Comparison of ENCODE assay signal across 26 cellular contexts in genomic region chr16:72300892-72301291, GRCh38.
A peak's percentile ranks its signal among the peaks of the same experiment; 100 is the strongest.
DNase-seq lines count a peak whose midpoint lies in the region; ATAC-seq and TF ChIP-seq lines count a peak whose summit lies in the region.
"Had no signal": no experiment of that assay in that cellular context is flagged by ENCODE, and none has a peak within 500 bp of the region (broad histone marks: within the 10 kb centered on the region; RNA-seq: fewer than 3 reads in every experiment).

No MANE protein-coding gene starts in this region.

- H2AFZ ChIP-seq in neural cell (ENCODE audit: low read depth, low read length), result peak overlapping the region; percentile 22
- H2AFZ ChIP-seq: GM23248 had no signal

- peak overlapping the region; percentile 53 for H3K4me3 ChIP-seq in neural cell (ENCODE audit: low read length)
- H3K4me3 ChIP-seq: esophagus squamous epithelium, gastrocnemius medialis, GM23248, lung, spleen had no signal

- no peaks in the 10 kb centered on the region for H3K27me3 Mint-ChIP-seq in WTC11 (ENCODE audit: low read depth)
- H3K27me3 Mint-ChIP-seq: stimulated activated memory B cell treated with anti-CD40 and anti-IgM and Interleukin-4, amounts not matched to agents 10 μg/mL and 1 μg/mL and 100 μg/mL, for 72 hours had no signal

- intact Hi-C loops in Right ventricle myocardium inferior (cut with DNase I), result no loop called here

- ATAC-seq in Right ventricle myocardium inferior (no peak), WTC11 (no peak)
- ATAC-seq: activated T-cell treated with anti-CD3 and anti-CD28 coated beads, Interleukin-2, amount 50 U/mL, for 72 hours; gastrocnemius medialis; stimulated activated memory B cell treated with anti-CD40 and anti-IgM and Interleukin-4, amounts not matched to agents 10 μg/mL and 1 μg/mL and 100 μg/mL, for 72 hours had no signal

- peak; percentile 45 for DNase-seq in COLO668 (lab: John Stamatoyannopoulos, UW; ENCODE audit: unreplicated experiment)
- peak; percentile 54 for DNase-seq in NCI-H1105 treated with DMSO at 0.1 percent for 48 hours (lab: John Stamatoyannopoulos, UW)
- DNase-seq in amniotic epithelial cell (ENCODE audit: low read depth), result peak; percentile 29
- no peak for DNase-seq in DMS79 (lab: John Stamatoyannopoulos, UW)
- no peak for DNase-seq in Right ventricle myocardium inferior (ENCODE audit: missing footprints)
- DNase-seq in WTC11 (ENCODE audit: low spot score), result no peak
- DNase-seq: ACHN; activated CD4-positive, alpha-beta T cell treated with anti-CD3 and anti-CD28 coated beads, Interleukin-2, amount 10 ng/mL, durations not matched to agents 7 days and 5 days; activated naive CD4-positive, alpha-beta T cell treated with Interleukin-2 at 50 U/mL for 16 hours; activated T-cell treated with anti-CD3 and anti-CD28 coated beads, Interleukin-2, amount 50 U/mL, for 72 hours; amygdala; DMS79 treated with DMSO at 0.1 percent for 48 hours; endodermal cell; esophagus squamous epithelium; gastrocnemius medialis; GM23248; HFFc6; islet precursor cell; NCI-H2171; NCI-H69; spleen; stimulated activated CD4-positive, alpha-beta T cell treated with anti-CD3 and anti-CD28 coated beads, Interleukin-4, amount 100 ng/mL, for 1 hour had no signal

- peak overlapping the region; percentile 99 for H3K27ac ChIP-seq in neural cell (ENCODE audit: low read length)
- H3K27ac ChIP-seq: esophagus squamous epithelium, gastrocnemius medialis, GM23248, spleen, VCaP had no signal

- H3K79me2 ChIP-seq in neural cell (replicated peaks; ENCODE audit: insufficient read depth, low read length), result no peaks in the 10 kb centered on the region

- H3K9me3 Mint-ChIP-seq in WTC11, result peaks cover 16% of the 10 kb centered on the region
- H3K9me3 Mint-ChIP-seq: activated CD4-positive, alpha-beta T cell treated with anti-CD3 and anti-CD28 coated beads, Interleukin-2, amount 10 ng/mL, durations not matched to agents 7 days and 5 days had no signal

- no peak overlapping the region for H3K27ac Mint-ChIP-seq in WTC11
- H3K27ac Mint-ChIP-seq: activated CD4-positive, alpha-beta T cell treated with anti-CD3 and anti-CD28 coated beads, Interleukin-2, amount 10 ng/mL, durations not matched to agents 7 days and 5 days; activated T-cell treated with anti-CD3 and anti-CD28 coated beads, Interleukin-2, amount 50 U/mL, for 72 hours; endodermal cell; HFFc6; stimulated activated memory B cell treated with anti-CD40 and anti-IgM and Interleukin-4, amounts not matched to agents 10 μg/mL and 1 μg/mL and 100 μg/mL, for 72 hours had no signal

- no peaks in the 10 kb centered on the region for H4K20me1 ChIP-seq in neural cell (ENCODE audit: insufficient read depth)

- H3K4me2 ChIP-seq in neural cell (ENCODE audit: low read length), result peak overlapping the region; percentile 54

- TF ChIP-seq CTCF in neural cell (IDR thresholded peaks at IDR 0.05; ENCODE audit: poor library complexity, severe bottlenecking), result no peak
- TF ChIP-seq CTCF in WTC11 (IDR thresholded peaks at IDR 0.05), result no peak

- peaks cover 9% of the 10 kb centered on the region for H3F3A ChIP-seq in neural cell (ENCODE audit: insufficient read depth, low read length, poor library complexity, severe bottlenecking)

- no peaks in the 10 kb centered on the region for H3K4me1 Mint-ChIP-seq in WTC11
- H3K4me1 Mint-ChIP-seq: activated CD4-positive, alpha-beta T cell treated with anti-CD3 and anti-CD28 coated beads, Interleukin-2, amount 10 ng/mL, durations not matched to agents 7 days and 5 days; stimulated activated memory B cell treated with anti-CD40 and anti-IgM and Interleukin-4, amounts not matched to agents 10 μg/mL and 1 μg/mL and 100 μg/mL, for 72 hours had no signal

- CTCF ChIA-PET in WTC11 (lab: Charles Lee), result no interaction called here

- peaks cover 12% of the 10 kb centered on the region for H3K36me3 Mint-ChIP-seq in WTC11

- no peaks in the 10 kb centered on the region for H3K36me3 ChIP-seq in neural cell (ENCODE audit: insufficient read depth, low read length)
- H3K36me3 ChIP-seq: esophagus squamous epithelium, gastrocnemius medialis, spleen had no signal

- no peak overlapping the region for H3K4me3 Mint-ChIP-seq in WTC11
- H3K4me3 Mint-ChIP-seq: activated CD4-positive, alpha-beta T cell treated with anti-CD3 and anti-CD28 coated beads, Interleukin-2, amount 10 ng/mL, durations not matched to agents 7 days and 5 days; activated T-cell treated with anti-CD3 and anti-CD28 coated beads, Interleukin-2, amount 50 U/mL, for 72 hours; endodermal cell; HFFc6; stimulated activated memory B cell treated with anti-CD40 and anti-IgM and Interleukin-4, amounts not matched to agents 10 μg/mL and 1 μg/mL and 100 μg/mL, for 72 hours had no signal

- POLR2A ChIA-PET in WTC11 (lab: Charles Lee), result no interaction called here

- no peak for TF ChIP-seq EP300 in neural cell (conservative IDR thresholded peaks at IDR 0.05; ENCODE audit: poor library complexity, severe bottlenecking)

- H3K9me2 ChIP-seq in neural cell (ENCODE audit: insufficient read depth, low read length), result no peaks in the 10 kb centered on the region

- H3K9ac ChIP-seq in neural cell (ENCODE audit: low read length), result peak overlapping the region; percentile 80
- H3K9ac ChIP-seq: GM23248 had no signal

- no peaks in the 10 kb centered on the region for H3K27me3 ChIP-seq in neural cell (ENCODE audit: insufficient read depth, low read depth, low read length)
- H3K27me3 ChIP-seq: esophagus squamous epithelium, gastrocnemius medialis, spleen had no signal

- TF ChIP-seq RAD21 in neural cell (conservative IDR thresholded peaks at IDR 0.05), result peak; percentile 19

- no peaks in the 10 kb centered on the region for H3K9me3 ChIP-seq in neural cell (ENCODE audit: low read length)
- H3K9me3 ChIP-seq: esophagus squamous epithelium, gastrocnemius medialis, spleen had no signal

TF ChIP-seq in neural cell, 6 proteins besides CTCF, POLR2A, EP300 and RAD21 (continues in another document):
- TF ChIP-seq MXI1 (conservative IDR thresholded peaks at IDR 0.05; ENCODE audit: poor library complexity, severe bottlenecking), result no peak
- no peak for TF ChIP-seq REST (IDR thresholded peaks at IDR 0.05; ENCODE audit: borderline replicate concordance)
- TF ChIP-seq SMC3 (conservative IDR thresholded peaks at IDR 0.05; ENCODE audit: poor library complexity), result peak; percentile 7
- peak; percentile 77 for TF ChIP-seq POLR2AphosphoS5 (IDR thresholded peaks at IDR 0.05)
- no peak for TF ChIP-seq EZH2 (IDR thresholded peaks at IDR 0.05; ENCODE audit: borderline replicate concordance, insufficient read depth, low read length, poor library complexity, severe bottlenecking)

TF ChIP-seq in WTC11, 78 proteins besides CTCF, POLR2A, EP300 and RAD21:
- TF ChIP-seq NFYB (CRISPR knock-in tag; conservative IDR thresholded peaks at IDR 0.05; ENCODE audit: low read depth), result no peak
- no peak for TF ChIP-seq ATF2 (CRISPR knock-in tag; IDR thresholded peaks at IDR 0.05; ENCODE audit: borderline replicate concordance, low read depth)
TF ChIP-seq in WTC11: peak in this region for 0.

Comparison
In these comparisons a context has a peak if more than half of its experiments do, and no peak if none do; other contexts are left out.
1. DNase-seq: peak in COLO668 (single experiment), NCI-H1105 treated with DMSO at 0.1 percent for 48 hours (single experiment) and amniotic epithelial cell (single experiment); none in DMS79 (single experiment), Right ventricle myocardium inferior (single experiment) and WTC11 (single experiment).